In genomic region chr2:29811378-29811777, GRCh38 we compare ENCODE assay signal across 32 cellular contexts.
DNase-seq lines count a peak whose midpoint lies in the region; ATAC-seq and TF ChIP-seq lines count a peak whose summit lies in the region.
"Had no signal": no experiment of that assay in that cellular context is flagged by ENCODE, and none has a peak within 500 bp of the region (broad histone marks: within the 10 kb centered on the region; RNA-seq: fewer than 3 reads in every experiment).

No MANE protein-coding gene starts in this region.

- H3K27ac ChIP-seq in RWPE1 (no peak overlapping the region), osteoblast (ENCODE audit: low read depth, low read length) (no peak overlapping the region), brain microvascular endothelial cell (no peak overlapping the region)
- H3K27ac ChIP-seq: heart left ventricle, HL-60, left ventricle myocardium inferior, psoas muscle, stomach, thyroid gland had no signal

- H3K36me3 ChIP-seq in osteoblast (ENCODE audit: insufficient read depth, low read length), result no peaks in the 10 kb centered on the region
- H3K36me3 ChIP-seq in brain microvascular endothelial cell (replicated peaks), result no peaks in the 10 kb centered on the region
- H3K36me3 ChIP-seq: heart left ventricle, left ventricle myocardium inferior, stomach, thyroid gland had no signal

- H2AFZ ChIP-seq in osteoblast (ENCODE audit: low read length), result no peak overlapping the region

- in situ Hi-C loops in brain microvascular endothelial cell (cut with HindIII; ENCODE audit: low pct_ligation_motif_present, low sequenced_read_pairs), result no loop called here

- POLR2A ChIA-PET in RWPE1 (lab: Yijun Ruan, JAX; ENCODE audit: low non-redundant PET), result no interaction called here

- TF ChIP-seq CTCF in RWPE1 (conservative IDR thresholded peaks at IDR 0.05; ENCODE audit: low read depth) (no peak), epithelial cell of proximal tubule (conservative IDR thresholded peaks at IDR 0.05; ENCODE audit: low read depth, low read length) (no peak), osteoblast (IDR thresholded peaks at IDR 0.05; ENCODE audit: extremely low read depth, low read depth, low read length) (no peak), brain microvascular endothelial cell (IDR thresholded peaks at IDR 0.05; ENCODE audit: low read depth, low read length, missing control alignments) (no peak)

- H4K20me1 ChIP-seq in osteoblast (ENCODE audit: insufficient read depth, low read length), result no peaks in the 10 kb centered on the region

- H3K4me2 ChIP-seq in osteoblast (ENCODE audit: insufficient read depth, low read length), result no peak overlapping the region

- H3K27me3 ChIP-seq in osteoblast (ENCODE audit: insufficient read depth, low read length) (peaks cover 8% of the 10 kb centered on the region), brain microvascular endothelial cell (replicated peaks) (no peaks in the 10 kb centered on the region)
- H3K27me3 ChIP-seq: stomach, thyroid gland had no signal

- H3K4me1 ChIP-seq in osteoblast (ENCODE audit: insufficient read depth, low read length), result no peaks in the 10 kb centered on the region
- H3K4me1 ChIP-seq: heart left ventricle, left ventricle myocardium inferior, psoas muscle, thyroid gland had no signal

- DNase-seq in Daoy (ENCODE audit: low read depth), result peak; percentile 29
- peak; percentile 69 for DNase-seq in RWPE1 (ENCODE audit: low spot score)
- DNase-seq in epithelial cell of proximal tubule (ENCODE audit: low read depth), result peak; percentile 54
- peak; percentile 49 for DNase-seq in myocyte (ENCODE audit: low read depth)
- no peak for DNase-seq in NCI-H2196 treated with DMSO at 0.1 percent for 48 hours (lab: John Stamatoyannopoulos, UW; ENCODE audit: unreplicated experiment)
- no peak for DNase-seq in osteoblast (ENCODE audit: insufficient read length, low spot score, missing footprints)
- no peak for DNase-seq in brain microvascular endothelial cell
- DNase-seq: activated CD4-positive, alpha-beta T cell treated with anti-CD3 and anti-CD28 coated beads, Interleukin-2, amount 10 ng/mL, durations not matched to agents 7 days and 5 days; activated CD8-positive, alpha-beta memory T cell treated with anti-CD3 and anti-CD28 coated beads, Interleukin-2, amount 10 ng/mL, durations not matched to agents 7 days and 5 days; activated naive CD4-positive, alpha-beta T cell treated with Interleukin-2 at 50 U/mL for 16 hours; CD8-positive, alpha-beta memory T cell; effector CD4-positive, alpha-beta T cell; foreskin fibroblast; heart left ventricle; HFFc6; left ventricle myocardium inferior; naive thymus-derived CD8-positive, alpha-beta T cell; NCI-H1048; NCI-H187; NCI-H2171; NCI-H524 treated with DMSO at 0.1 percent for 48 hours; nucleus accumbens; psoas muscle; SIG-M5; stomach; SW 1271; T1000; thyroid gland had no signal

- no peaks in the 10 kb centered on the region for H3K79me2 ChIP-seq in osteoblast (ENCODE audit: insufficient read depth, low read length)

- H3K4me3 ChIP-seq in epithelial cell of proximal tubule (ENCODE audit: low read depth, low read length), result no peak overlapping the region
- no peak overlapping the region for H3K4me3 ChIP-seq in osteoblast (ENCODE audit: insufficient read depth, low read length)
- H3K4me3 ChIP-seq in brain microvascular endothelial cell (ENCODE audit: low read depth, low read length), result no peak overlapping the region
- H3K4me3 ChIP-seq: heart left ventricle, left ventricle myocardium inferior, psoas muscle, stomach, thyroid gland had no signal

- no peak for ATAC-seq in GM21447 (IDR thresholded peaks at IDR 0.05; ENCODE audit: unreplicated experiment)
- ATAC-seq: activated CD8-positive, alpha-beta memory T cell treated with anti-CD3 and anti-CD28 coated beads, Interleukin-2, amount 10 ng/mL, durations not matched to agents 7 days and 5 days; heart left ventricle; HepG2; naive thymus-derived CD8-positive, alpha-beta T cell; Panc1; psoas muscle had no signal

- CTCF ChIA-PET in RWPE1 (lab: Yijun Ruan, JAX), result interaction anchor here (0.5 to 0.6 kb wide), 2 partner anchors 448 to 650 kb away, joined by 3 read pairs; no protein-coding TSS in a partner anchor

- H3K9me3 ChIP-seq in osteoblast (ENCODE audit: low read depth, low read length), result no peaks in the 10 kb centered on the region
- H3K9me3 ChIP-seq: heart left ventricle, left ventricle myocardium inferior, psoas muscle, stomach, thyroid gland had no signal

Comparison
In these comparisons a context has a peak if more than half of its experiments do, and no peak if none do; other contexts are left out.
1. DNase-seq: peak in Daoy (single experiment), RWPE1 (single experiment), epithelial cell of proximal tubule (single experiment) and myocyte (single experiment); none in NCI-H2196 treated with DMSO at 0.1 percent for 48 hours (single experiment), osteoblast (single experiment) and brain microvascular endothelial cell (single experiment).